Comparison of ENCODE assay signal across 9 cellular contexts in the genomic region with DNA sequence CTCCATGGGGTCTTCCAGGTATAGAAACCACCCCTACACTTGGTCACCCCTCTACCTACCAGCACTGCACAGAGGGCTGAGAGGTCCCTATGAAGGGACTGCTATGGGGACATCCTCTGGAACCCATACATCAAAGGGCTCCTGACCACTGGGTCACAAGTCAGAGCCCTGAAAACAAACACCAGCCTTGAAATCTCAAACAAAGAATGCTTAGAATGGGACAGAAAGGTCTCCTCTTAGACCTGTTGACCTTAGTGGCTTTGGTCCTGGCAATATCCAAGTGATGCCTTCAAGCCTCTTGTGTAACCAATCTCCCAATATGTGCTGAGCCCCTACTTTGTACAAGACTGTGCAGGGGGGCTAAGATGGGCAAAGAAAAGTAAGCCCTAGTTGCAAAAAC. TPM values are rescaled to one million over a fixed set of nuclear protein-coding genes. Genes with fewer than 3 reads are reported as not detected.
"Had no signal": no experiment of that assay in that cellular context is flagged by ENCODE, and none has a peak within 500 bp of the region (broad histone marks: within the 10 kb centered on the region; RNA-seq: fewer than 3 reads in every experiment).

No MANE protein-coding gene starts in this region.

- DNase-seq: GM23248, GOT3, H7, HFFc6, KBM-7 had no signal

- ATAC-seq: HCT116 had no signal

- H2AFZ ChIP-seq: GM23248 had no signal

- H3K4me3 Mint-ChIP-seq: HFFc6, IgD-negative memory B cell had no signal

- H3K9me3 ChIP-seq: HAP-1 had no signal

- H3K27ac ChIP-seq: GM23248, HL-60 had no signal

- H3K9ac ChIP-seq: GM23248 had no signal

- H3K4me1 Mint-ChIP-seq: IgD-negative memory B cell had no signal

- H3K4me3 ChIP-seq: GM23248, HAP-1 had no signal

- H3K36me3 ChIP-seq: HAP-1 had no signal

- H3K27ac Mint-ChIP-seq: HFFc6, IgD-negative memory B cell had no signal

- H3K36me3 Mint-ChIP-seq: IgD-negative memory B cell had no signal

RNA-seq across cellular contexts. Expression of a gene that starts 34.6 kb away (rescaled TPM):
- total RNA-seq: GM23248, H7, HFFc6 had no signal
- polyA plus RNA-seq: GM23248, IgD-negative memory B cell had no signal

RNA-seq across cellular contexts. Expression of a gene that starts 53.9 kb away (rescaled TPM):
- total RNA-seq: GM23248, H7, HFFc6 had no signal
- polyA plus RNA-seq: GM23248, IgD-negative memory B cell had no signal
